In genomic region chr14:72775923-72776554, GRCh38 we compare ENCODE assay signal across 24 cellular contexts.
A peak's percentile ranks its signal among the peaks of the same experiment; 100 is the strongest.
DNase-seq lines count a peak whose midpoint lies in the region; ATAC-seq and TF ChIP-seq lines count a peak whose summit lies in the region.
"Had no signal": no experiment of that assay in that cellular context is flagged by ENCODE, and none has a peak within 500 bp of the region (broad histone marks: within the 10 kb centered on the region; RNA-seq: fewer than 3 reads in every experiment).

No MANE protein-coding gene starts in this region.

- H3K4me1 ChIP-seq in colonic mucosa (no peaks in the 10 kb centered on the region), right lobe of liver (peaks cover 0 to 19% (median 7%) of the 10 kb centered on the region in 4 donors)
- H3K4me1 ChIP-seq: HAP-1 had no signal

- peak overlapping the region; percentile 84 for H3K27ac Mint-ChIP-seq in type B pancreatic cell
- H3K27ac Mint-ChIP-seq: activated naive CD4-positive, alpha-beta T cell treated with anti-CD3 and anti-CD28 coated beads, Interleukin-2, amount 50 U/mL, for 24 hours had no signal

- H3K36me3 Mint-ChIP-seq in type B pancreatic cell = no peaks in the 10 kb centered on the region
- H3K36me3 Mint-ChIP-seq: activated naive CD4-positive, alpha-beta T cell treated with anti-CD3 and anti-CD28 coated beads, Interleukin-2, amount 50 U/mL, for 24 hours had no signal

- H3K9me3 ChIP-seq in colonic mucosa (no peaks in the 10 kb centered on the region), right lobe of liver (no peaks in the 10 kb centered on the region)
- H3K9me3 ChIP-seq: HAP-1 had no signal

- WGBS in right lobe of liver (ENCODE audit: insufficient coverage, low coverage, low lambda C conversion rate, missing lambda C conversion rate) = 39% methylated on average over 2 of the region's 2 CpGs

- no peak for DNase-seq in Right ventricle myocardium superior
- DNase-seq in cardiac septum (ENCODE audit: low spot score) = no peak
- DNase-seq in colonic mucosa = peak; percentile 18
- DNase-seq in right lobe of liver = peak in 1 of 3 donors; percentile 38
- peak; percentile 29 for DNase-seq in type B pancreatic cell (ENCODE audit: extremely low spot score, unreplicated experiment)
- DNase-seq in DMS153 treated with DMSO at 0.1 percent for 48 hours (lab: John Stamatoyannopoulos, UW; ENCODE audit: unreplicated experiment) = no peak
- DNase-seq in amniotic stem cell (lab: John Stamatoyannopoulos, UW) = no peak
- DNase-seq: aorta; BE2C; DND-41; glutamatergic neuron; left cardiac atrium; NCI-H1417; NCI-H2081 treated with DMSO at 0.1 percent for 48 hours; NCI-H774; posterior cingulate gyrus; stimulated activated CD4-positive, alpha-beta T cell treated with anti-CD3 and anti-CD28 coated beads, Interleukin-15, amount 100 ng/mL, for 24 hours; T-helper 9 cell had no signal

- H3K27me3 ChIP-seq in colonic mucosa (no peaks in the 10 kb centered on the region), right lobe of liver (no peaks in the 10 kb centered on the region)
- H3K27me3 ChIP-seq: BE2C, cardiac muscle cell had no signal

- intact Hi-C loops in Right ventricle myocardium superior (cut with DNase I) (no loop called here), cardiac septum (cut with DNase I) (no loop called here), colonic mucosa (cut with DNase I) (no loop called here), right lobe of liver (cut with DNase I) (no loop called here)

- H3K4me3 ChIP-seq in colonic mucosa = no peak overlapping the region
- no peak overlapping the region for H3K4me3 ChIP-seq in right lobe of liver
- H3K4me3 ChIP-seq: cardiac muscle cell, HAP-1 had no signal

- peak overlapping the region; percentile 80 for H3K4me3 Mint-ChIP-seq in type B pancreatic cell
- H3K4me3 Mint-ChIP-seq: activated naive CD4-positive, alpha-beta T cell treated with anti-CD3 and anti-CD28 coated beads, Interleukin-2, amount 50 U/mL, for 24 hours; activated T-helper 1 cell treated with anti-CD3 and anti-CD28 coated beads, Interleukin-12 subunit alpha, Interleukin-12 subunit beta, Interleukin-2, Interleukin-4 antibody, amounts not matched to agents 30 ng/mL and 10 ng/mL and 1 ng/mL, durations not matched to agents 14 hours and 24 hours and 36 hours had no signal

- H3K36me3 ChIP-seq in colonic mucosa (no peaks in the 10 kb centered on the region), right lobe of liver (no peaks in the 10 kb centered on the region)
- H3K36me3 ChIP-seq: BE2C, cardiac muscle cell, HAP-1 had no signal

- no peaks in the 10 kb centered on the region for H3K27me3 Mint-ChIP-seq in type B pancreatic cell
- H3K27me3 Mint-ChIP-seq: IgD-negative memory B cell had no signal

- H3K9ac ChIP-seq in colonic mucosa (ENCODE audit: low read depth in 2 of 2, low read length in 2 of 2) = peak overlapping the region in 1 of 2 donors; percentile 1

- no peak for TF ChIP-seq CTCF in colonic mucosa (IDR thresholded peaks at IDR 0.05)
- TF ChIP-seq CTCF in right lobe of liver (IDR thresholded peaks at IDR 0.05) = no peak
- TF ChIP-seq CTCF in type B pancreatic cell (conservative IDR thresholded peaks at IDR 0.05) = no peak

- no peak for TF ChIP-seq POLR2A in right lobe of liver (IDR thresholded peaks at IDR 0.05)

- peaks cover 15% of the 10 kb centered on the region for H3K4me1 Mint-ChIP-seq in type B pancreatic cell (ENCODE audit: unreplicated experiment)

- no peaks in the 10 kb centered on the region for H3K9me3 Mint-ChIP-seq in type B pancreatic cell
- H3K9me3 Mint-ChIP-seq: activated naive CD4-positive, alpha-beta T cell treated with anti-CD3 and anti-CD28 coated beads, Interleukin-2, amount 50 U/mL, for 24 hours had no signal

- H3K27ac ChIP-seq in colonic mucosa (no peak overlapping the region), right lobe of liver (peak overlapping the region in 2 of 3 donors; percentile 3 to 41)

- ATAC-seq in Right ventricle myocardium superior (ENCODE audit: poor library complexity) = peak; percentile 51
- peak; percentile 15 to 88 (median 48) for ATAC-seq in right lobe of liver
- ATAC-seq in HG03196 (IDR thresholded peaks at IDR 0.05; ENCODE audit: unreplicated experiment) = no peak

Comparison
In these comparisons a context has a peak if more than half of its experiments do, and no peak if none do; other contexts are left out.
1. DNase-seq: peak in colonic mucosa (single experiment) and type B pancreatic cell (single experiment); none in Right ventricle myocardium superior (single experiment), cardiac septum (single experiment), DMS153 treated with DMSO at 0.1 percent for 48 hours (single experiment) and amniotic stem cell (single experiment).